In the genomic region with DNA sequence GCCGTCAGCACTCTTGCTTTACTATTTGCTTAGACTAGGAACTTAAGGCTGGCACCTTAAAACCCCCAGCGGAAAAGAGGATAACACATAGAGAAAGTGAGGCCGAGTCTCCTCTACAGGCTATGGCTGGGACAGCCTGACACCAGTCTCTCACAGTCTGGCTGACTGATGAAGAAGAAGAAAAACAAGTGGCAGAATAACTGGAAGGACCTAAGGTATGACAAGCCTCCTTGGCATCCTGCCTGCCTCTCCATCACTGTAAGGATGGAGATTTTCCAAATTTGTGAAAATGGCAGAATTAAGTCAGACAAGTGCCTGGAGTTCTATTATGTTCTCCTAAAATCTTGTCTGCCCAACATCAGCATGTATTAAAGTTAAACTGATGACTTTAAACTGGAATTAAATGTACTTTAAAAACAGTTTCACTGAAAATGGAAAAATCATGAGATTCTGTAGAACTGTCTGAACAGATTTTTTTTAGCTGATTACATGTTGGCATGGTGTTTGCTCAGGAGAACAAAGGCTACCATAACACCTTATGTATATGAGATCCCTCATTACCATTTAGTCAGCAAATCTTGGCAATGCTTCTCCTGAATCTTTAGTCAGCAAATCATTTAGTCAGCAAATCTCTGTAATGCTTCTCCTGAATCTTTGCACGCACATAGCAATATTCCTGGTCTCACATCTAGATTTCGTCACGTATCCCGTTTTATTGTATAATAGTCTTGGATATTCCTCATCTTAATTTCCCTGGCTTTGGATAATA, we compare ENCODE assay signal across 21 cellular contexts.
DNase-seq lines count a peak whose midpoint lies in the region; ATAC-seq and TF ChIP-seq lines count a peak whose summit lies in the region.
"Had no signal": no experiment of that assay in that cellular context is flagged by ENCODE, and none has a peak within 500 bp of the region (broad histone marks: within the 10 kb centered on the region; RNA-seq: fewer than 3 reads in every experiment).

No MANE protein-coding gene starts in this region.

- WGBS in esophagus squamous epithelium, 2 donors, result 40 to 52% methylated on average over 7 of the region's 7 CpGs

- H3K27ac ChIP-seq in VCaP (0 out of 2 replicates have a peak overlapping the region, but pooled peaks have one; percentile 1), esophagus squamous epithelium (peak overlapping the region; percentile 22 to 75 (median 48)), skin epidermis (peak overlapping the region in 12 of 21 experiments; percentile 8 to 74 (median 60))
- H3K27ac ChIP-seq: KMS-11, lower lobe of right lung, ovary had no signal

- peak; percentile 6 for DNase-seq in HPDE6-E6E7 (ENCODE audit: extremely low spot score)
- DNase-seq in esophagus squamous epithelium (lab: John Stamatoyannopoulos, UW), result no peak
- DNase-seq in NCI-H748 treated with DMSO at 0.1 percent for 48 hours (lab: John Stamatoyannopoulos, UW), result no peak
- DNase-seq in NCI-H2196 (lab: John Stamatoyannopoulos, UW; ENCODE audit: unreplicated experiment), result no peak
- DNase-seq: activated CD4-positive, alpha-beta T cell treated with anti-CD3 and anti-CD28 coated beads, Interleukin-2, amount 50 U/mL, for 1 hour; aorta; COR-L47; cortex of kidney; glutamatergic neuron; H7; lower lobe of right lung; naive B cell; NCI-H1048; NCI-H2081; NCI-H82; ovary; stimulated activated CD4-positive, alpha-beta T cell treated with anti-CD3 and anti-CD28 coated beads, Interleukin-4, amount 100 ng/mL, for 4 hours had no signal

- no peaks in the 10 kb centered on the region for H3K9me3 ChIP-seq in esophagus squamous epithelium
- H3K9me3 ChIP-seq: lower lobe of right lung, ovary had no signal

- H3K4me3 ChIP-seq in esophagus squamous epithelium (peak overlapping the region in 1 of 4 donors; percentile 6), skin epidermis (no peak overlapping the region)
- H3K4me3 ChIP-seq: lower lobe of right lung, ovary had no signal

- TF ChIP-seq CTCF in VCaP (conservative IDR thresholded peaks at IDR 0.05) (no peak), esophagus squamous epithelium (IDR thresholded peaks at IDR 0.05) (no peak)

- no peak for ATAC-seq in GM18520 (IDR thresholded peaks at IDR 0.05; ENCODE audit: unreplicated experiment)

- intact Hi-C loops in esophagus squamous epithelium (cut with DNase I), result no loop called here

- H3K4me1 ChIP-seq in esophagus squamous epithelium, result peaks cover 0 to 42% (median 8%) of the 10 kb centered on the region in 3 donors

- no peak for TF ChIP-seq POLR2A in esophagus squamous epithelium (IDR thresholded peaks at IDR 0.05)

- no peaks in the 10 kb centered on the region for H3K27me3 ChIP-seq in esophagus squamous epithelium
- H3K27me3 ChIP-seq: ovary had no signal

- H3K36me3 ChIP-seq in esophagus squamous epithelium, result no peaks in the 10 kb centered on the region
- H3K36me3 ChIP-seq: ovary had no signal

Comparison
In these comparisons a context has a peak if more than half of its experiments do, and no peak if none do; other contexts are left out.
1. H3K27ac ChIP-seq: peak in every context shown above with its lines; median percentile 60 in skin epidermis; 48 in esophagus squamous epithelium; 1 in VCaP.